Comparison of ENCODE assay signal across 25 cellular contexts in genomic region chr11:34850339-34850738, GRCh38.
DNase-seq lines count a peak whose midpoint lies in the region; ATAC-seq, FAIRE-seq and TF ChIP-seq lines count a peak whose summit lies in the region.
"Had no signal": no experiment of that assay in that cellular context is flagged by ENCODE, and none has a peak within 500 bp of the region (broad histone marks: within the 10 kb centered on the region; RNA-seq: fewer than 3 reads in every experiment).

No MANE protein-coding gene starts in this region.

- H2AFZ ChIP-seq in Loucy (ENCODE audit: low read length) (no peak overlapping the region), K562 (ENCODE audit: low read depth, low read length) (no peak overlapping the region), hepatocyte (no peak overlapping the region)

- DNase-seq in K562 (ENCODE audit: extremely low read depth in 1 of 4, low spot score in 3 of 4) (peak in 2 of 4 experiments; percentile 31 to 35), hepatocyte (ENCODE audit: low spot score) (peak; percentile 23), transverse colon (peak; percentile 51), DMS114 treated with DMSO at 0.1 percent for 48 hours (lab: John Stamatoyannopoulos, UW; ENCODE audit: unreplicated experiment) (no peak)
- DNase-seq: activated CD4-positive, alpha-beta T cell treated with anti-CD3 and anti-CD28 coated beads, Interleukin-2, amount 50 U/mL, for 48 hours; activated CD8-positive, alpha-beta memory T cell treated with anti-CD3 and anti-CD28 coated beads, Interleukin-2, amount 50 U/mL, for 4 hours; activated effector memory CD4-positive, alpha-beta T cell treated with Interleukin-2 at 50 U/mL for 16 hours; aorta; lower lobe of right lung; NCI-H1105; NCI-H187 treated with DMSO at 0.1 percent for 48 hours; NCI-H526; nephron progenitor cell; retina; SJCRH30; stimulated activated CD4-positive, alpha-beta T cell treated with anti-CD3 and anti-CD28 coated beads, Interleukin-1b, Interleukin-23, amount 100 ng/mL, for 48 hours; T-helper 1 cell had no signal

- peaks cover 11% of the 10 kb centered on the region for H3K4me1 ChIP-seq in Loucy (ENCODE audit: insufficient read depth, low read length, poor library complexity, severe bottlenecking)
- H3K4me1 ChIP-seq in K562 (replicated peaks in 1 of 2; ENCODE audit: control insufficient read depth in 2 of 2, insufficient read depth in 2 of 2, low read length in 2 of 2), result no peaks in the 10 kb centered on the region; a peak in 2 of 5 replicates
- H3K4me1 ChIP-seq in hepatocyte (ENCODE audit: insufficient read depth), result peaks cover 9% of the 10 kb centered on the region
- peaks cover 0 to 32% (median 14%) of the 10 kb centered on the region in 4 donors for H3K4me1 ChIP-seq in transverse colon
- H3K4me1 ChIP-seq: lower lobe of right lung, Peyer's patch, SJCRH30 had no signal

- H4K20me1 ChIP-seq in Loucy (ENCODE audit: insufficient read depth, low read length, poor library complexity, severe bottlenecking) (no peaks in the 10 kb centered on the region), K562 (replicated peaks; ENCODE audit: control insufficient read depth, insufficient read depth, low read length) (no peaks in the 10 kb centered on the region), hepatocyte (ENCODE audit: insufficient read depth, poor library complexity, severe bottlenecking) (no peaks in the 10 kb centered on the region)

- TF ChIP-seq CTCF in Loucy (conservative IDR thresholded peaks at IDR 0.05; ENCODE audit: low read length) (no peak), K562 (IDR thresholded peaks at IDR 0.05 in 2 of 3, conservative IDR thresholded peaks at IDR 0.05 in 1 of 3; ENCODE audit: insufficient read depth in 2 of 3, low read depth in 1 of 3, low read length in 3 of 3) (no peak), hepatocyte (IDR thresholded peaks at IDR 0.05; ENCODE audit: poor library complexity) (no peak), transverse colon (IDR thresholded peaks at IDR 0.05) (no peak)

- BruUV-seq in K562 (replicated peaks; lab: Mats Ljungman, UMichigan), result no TSS peak

- H3K79me2 ChIP-seq in Loucy (ENCODE audit: insufficient read depth, low read length) (no peaks in the 10 kb centered on the region), K562 (ENCODE audit: control insufficient read depth, insufficient read depth, low read length) (no peaks in the 10 kb centered on the region), hepatocyte (no peaks in the 10 kb centered on the region)

- TF ChIP-seq POLR2A in K562 (conservative IDR thresholded peaks at IDR 0.05) (no peak), transverse colon (IDR thresholded peaks at IDR 0.05) (no peak)

- intact Hi-C loops in K562 (cut with micrococcal nuclease) (no loop called here), transverse colon (cut with DNase I; ENCODE audit: low total_unique reads) (no loop called here)

- no peaks in the 10 kb centered on the region for H3F3A ChIP-seq in Loucy (ENCODE audit: low read depth)

- CTCF ChIA-PET in K562 (lab: Yijun Ruan, JAX; ENCODE audit: low intra/inter-chr PET ratio), result no interaction called here

- H3K4me2 ChIP-seq in Loucy (ENCODE audit: low read depth, low read length, poor library complexity, severe bottlenecking), result peak overlapping the region; percentile 15
- H3K4me2 ChIP-seq in K562 (ENCODE audit: insufficient read depth, low read length), result no peak overlapping the region; the same call in 1 of the 2 replicates
- H3K4me2 ChIP-seq in hepatocyte, result peak overlapping the region; percentile 22
- H3K4me2 ChIP-seq: smooth muscle cell had no signal

- in situ Hi-C loops in K562 (cut with MboI) (no loop called here), transverse colon (cut with MboI; ENCODE audit: low pct_ligation_motif_present in 1 of 4, low pct_unique_long_range_greater_than_20kb in 1 of 4, low sequenced_read_pairs in 3 of 4) (no loop called here)

- no peak overlapping the region for H3K9ac ChIP-seq in Loucy (ENCODE audit: low read depth, low read length, poor library complexity, severe bottlenecking)
- H3K9ac ChIP-seq in K562 (ENCODE audit: insufficient read depth in 1 of 2, low read depth in 2 of 2, low read length in 2 of 2), result no peak overlapping the region

- no peak for TF ChIP-seq RAD21 in K562 (CRISPR knock-in tag; conservative IDR thresholded peaks at IDR 0.05 in 1 of 2, IDR thresholded peaks at IDR 0.05 in 1 of 2)

- H3K27ac ChIP-seq in K562 (ENCODE audit: extremely low read depth, low read depth, low read length) (no peak overlapping the region), hepatocyte (peak overlapping the region; percentile 54), transverse colon (peak overlapping the region; percentile 77 to 82 (median 78))
- H3K27ac ChIP-seq: C4-2B, lower lobe of right lung, SJCRH30 had no signal

- FAIRE-seq in K562 (lab: Jason Lieb, UNC), result no peak
- FAIRE-seq: HepG2 had no signal

- TF ChIP-seq EP300 in K562 (IDR thresholded peaks at IDR 0.05; ENCODE audit: low read length), result no peak
- TF ChIP-seq EP300 in transverse colon (IDR thresholded peaks at IDR 0.05; ENCODE audit: low read depth), result no peak

- no peaks in the 10 kb centered on the region for H3K36me3 ChIP-seq in Loucy (ENCODE audit: insufficient read depth, low read length)
- H3K36me3 ChIP-seq in K562 (ENCODE audit: control insufficient read depth, insufficient read depth, low read length), result no peaks in the 10 kb centered on the region
- no peaks in the 10 kb centered on the region for H3K36me3 ChIP-seq in hepatocyte (replicated peaks; ENCODE audit: insufficient read depth, low read depth)
- H3K36me3 ChIP-seq in transverse colon, result no peaks in the 10 kb centered on the region
- H3K36me3 ChIP-seq: lower lobe of right lung, Peyer's patch, SJCRH30 had no signal

- H3K9me2 ChIP-seq in Loucy (replicated peaks; ENCODE audit: low read depth, low read length) (no peaks in the 10 kb centered on the region), hepatocyte (replicated peaks; ENCODE audit: insufficient read depth) (no peaks in the 10 kb centered on the region)

- no peaks in the 10 kb centered on the region for H3K9me3 ChIP-seq in Loucy (ENCODE audit: insufficient read depth, low read depth, low read length)
- H3K9me3 ChIP-seq in K562 (replicated peaks; ENCODE audit: control insufficient read depth, insufficient read depth, low read depth, low read length), result no peaks in the 10 kb centered on the region
- H3K9me3 ChIP-seq in hepatocyte (ENCODE audit: low read depth), result no peaks in the 10 kb centered on the region
- H3K9me3 ChIP-seq in transverse colon, result no peaks in the 10 kb centered on the region
- H3K9me3 ChIP-seq: lower lobe of right lung, Peyer's patch, SJCRH30 had no signal

- WGBS in K562 (ENCODE audit: insufficient coverage, low coverage, missing lambda C conversion rate), result 62% methylated on average over 4 of the region's 4 CpGs
- 71% methylated on average over 4 of the region's 4 CpGs for WGBS in hepatocyte (ENCODE audit: low lambda C conversion rate, missing lambda C conversion rate)
- WGBS in transverse colon (ENCODE audit: low coverage in 1 of 2), 2 donors, result 52 to 53% methylated on average over 4 of the region's 4 CpGs

- POLR2A ChIA-PET in K562 (lab: Yijun Ruan, JAX), result no interaction called here

- H3K9me1 ChIP-seq in K562 (ENCODE audit: control insufficient read depth, insufficient read depth, low read length), result no peaks in the 10 kb centered on the region

- ATAC-seq in K562 (peak; percentile 76), HG02938 (IDR thresholded peaks at IDR 0.05; ENCODE audit: unreplicated experiment) (no peak), GM18519 (IDR thresholded peaks at IDR 0.05; ENCODE audit: low FRiP score, unreplicated experiment) (no peak)
- ATAC-seq: activated CD4-positive, CD25-positive, alpha-beta regulatory T cell treated with anti-CD3 and anti-CD28 coated beads, Interleukin-2, amount 50 U/mL, for 24 hours; HepG2; lower lobe of right lung had no signal

- H3K4me3 ChIP-seq in Loucy (ENCODE audit: low read length, poor library complexity, severe bottlenecking) (no peak overlapping the region), K562 (no peak overlapping the region), hepatocyte (no peak overlapping the region), transverse colon (no peak overlapping the region)
- H3K4me3 ChIP-seq: lower lobe of right lung, Peyer's patch, SJCRH30, smooth muscle cell had no signal

- H3K27me3 ChIP-seq in Loucy (ENCODE audit: insufficient read depth, low read length, poor library complexity, severe bottlenecking) (no peaks in the 10 kb centered on the region), K562 (ENCODE audit: control insufficient read depth in 2 of 2, insufficient read depth in 2 of 2, low read length in 2 of 2) (no peaks in the 10 kb centered on the region), hepatocyte (no peaks in the 10 kb centered on the region), transverse colon (no peaks in the 10 kb centered on the region)
- H3K27me3 ChIP-seq: Peyer's patch, SJCRH30 had no signal

TF ChIP-seq in K562, 482 proteins besides CTCF, POLR2A, EP300 and RAD21 (continues in another document):
- no peak for TF ChIP-seq MCM5 (IDR thresholded peaks at IDR 0.05; ENCODE audit: low read depth)
- no peak for TF ChIP-seq CAMTA2 (CRISPR knock-in tag; conservative IDR thresholded peaks at IDR 0.05)
- no peak for TF ChIP-seq NEUROD1 (IDR thresholded peaks at IDR 0.05; ENCODE audit: borderline replicate concordance, low read depth, low read length, partially characterized antibody)
- TF ChIP-seq CGGBP1 (CRISPR knock-in tag; IDR thresholded peaks at IDR 0.05), result no peak
- TF ChIP-seq PHB2 (IDR thresholded peaks at IDR 0.05; ENCODE audit: low read depth), result no peak
- no peak for TF ChIP-seq ZNF561 (CRISPR knock-in tag; conservative IDR thresholded peaks at IDR 0.05)
- TF ChIP-seq ATF7 (IDR thresholded peaks at IDR 0.05), result 0 out of 2 replicates have a peak, but pooled peaks have one; percentile 45
- no peak for TF ChIP-seq MLX (CRISPR knock-in tag; conservative IDR thresholded peaks at IDR 0.05)
- TF ChIP-seq YBX1 (IDR thresholded peaks at IDR 0.05), result no peak
- 0 out of 2 replicates have a peak, but pooled peaks have one; percentile 21 for TF ChIP-seq DPF2 (IDR thresholded peaks at IDR 0.05)
- no peak for TF ChIP-seq CEBPG (CRISPR knock-in tag; IDR thresholded peaks at IDR 0.05)
- peak; percentile 19 to 40; a peak in 1 of 4 replicates for TF ChIP-seq CEBPG (tag; conservative IDR thresholded peaks at IDR 0.05 in 1 of 2, IDR thresholded peaks at IDR 0.05 in 1 of 2)
